1 cellular context compared by ENCODE assay signal in genomic region chr6:37192669-37193068, GRCh38.
TF ChIP-seq lines count a peak whose summit lies in the region.

No MANE protein-coding gene starts in this region.

TF ChIP-seq in HepG2, 621 proteins besides CTCF, POLR2A, EP300 and RAD21 (continued from another document):
- TF ChIP-seq ZFP37 (CRISPR knock-in tag; IDR thresholded peaks at IDR 0.05; ENCODE audit: borderline replicate concordance) = no peak
- TF ChIP-seq ZBTB42 (CRISPR knock-in tag; IDR thresholded peaks at IDR 0.05) = no peak
- TF ChIP-seq ZIK1 (CRISPR knock-in tag; IDR thresholded peaks at IDR 0.05; ENCODE audit: borderline replicate concordance, low read depth) = no peak
- no peak for TF ChIP-seq CAMTA2 (CRISPR knock-in tag; IDR thresholded peaks at IDR 0.05; ENCODE audit: borderline replicate concordance)
- TF ChIP-seq, protein P1, sequence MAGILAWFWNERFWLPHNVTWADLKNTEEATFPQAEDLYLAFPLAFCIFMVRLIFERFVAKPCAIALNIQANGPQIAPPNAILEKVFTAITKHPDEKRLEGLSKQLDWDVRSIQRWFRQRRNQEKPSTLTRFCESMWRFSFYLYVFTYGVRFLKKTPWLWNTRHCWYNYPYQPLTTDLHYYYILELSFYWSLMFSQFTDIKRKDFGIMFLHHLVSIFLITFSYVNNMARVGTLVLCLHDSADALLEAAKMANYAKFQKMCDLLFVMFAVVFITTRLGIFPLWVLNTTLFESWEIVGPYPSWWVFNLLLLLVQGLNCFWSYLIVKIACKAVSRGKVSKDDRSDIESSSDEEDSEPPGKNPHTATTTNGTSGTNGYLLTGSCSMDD (CRISPR knock-in tag; IDR thresholded peaks at IDR 0.05) = no peak
